8 cellular contexts compared by ENCODE assay signal in genomic region chr5:115544371-115545064, GRCh38. TPM values are rescaled to one million over a fixed set of nuclear protein-coding genes. Genes with fewer than 3 reads are reported as not detected.
DNase-seq lines count a peak whose midpoint lies in the region; ATAC-seq, FAIRE-seq and TF ChIP-seq lines count a peak whose summit lies in the region.

A gene with protein sequence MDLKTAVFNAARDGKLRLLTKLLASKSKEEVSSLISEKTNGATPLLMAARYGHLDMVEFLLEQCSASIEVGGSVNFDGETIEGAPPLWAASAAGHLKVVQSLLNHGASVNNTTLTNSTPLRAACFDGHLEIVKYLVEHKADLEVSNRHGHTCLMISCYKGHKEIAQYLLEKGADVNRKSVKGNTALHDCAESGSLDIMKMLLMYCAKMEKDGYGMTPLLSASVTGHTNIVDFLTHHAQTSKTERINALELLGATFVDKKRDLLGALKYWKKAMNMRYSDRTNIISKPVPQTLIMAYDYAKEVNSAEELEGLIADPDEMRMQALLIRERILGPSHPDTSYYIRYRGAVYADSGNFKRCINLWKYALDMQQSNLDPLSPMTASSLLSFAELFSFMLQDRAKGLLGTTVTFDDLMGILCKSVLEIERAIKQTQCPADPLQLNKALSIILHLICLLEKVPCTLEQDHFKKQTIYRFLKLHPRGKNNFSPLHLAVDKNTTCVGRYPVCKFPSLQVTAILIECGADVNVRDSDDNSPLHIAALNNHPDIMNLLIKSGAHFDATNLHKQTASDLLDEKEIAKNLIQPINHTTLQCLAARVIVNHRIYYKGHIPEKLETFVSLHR (minus strand): TSS chr5:115544775. CDS start chr5:115543493, 1,282 bp downstream.

- FAIRE-seq in GM12892 (lab: Jason Lieb, UNC): peak; percentile 99

- TF ChIP-seq CTCF in progenitor cell of endocrine pancreas (IDR thresholded peaks at IDR 0.05; ENCODE audit: unreplicated experiment): no peak

- peak within 1 kb of the TSS; percentile 92 for H3K4me3 Mint-ChIP-seq in progenitor cell of endocrine pancreas (ENCODE audit: low read depth)

- H3K9me3 Mint-ChIP-seq in progenitor cell of endocrine pancreas (ENCODE audit: low read depth): no peaks in the 10 kb centered on the region

- ATAC-seq in HG02852 (IDR thresholded peaks at IDR 0.05; ENCODE audit: unreplicated experiment) (peak; percentile 96), left cardiac atrium (peak; percentile 98 to 99)

- TF ChIP-seq POLR2A in GM12892 (IDR thresholded peaks at IDR 0.05; ENCODE audit: low read depth, low read length): peak; percentile 97

- H3K27ac Mint-ChIP-seq in progenitor cell of endocrine pancreas: peak within 1 kb of the TSS; percentile 100

- H3K27me3 Mint-ChIP-seq in progenitor cell of endocrine pancreas: no peaks in the 10 kb centered on the region

- intact Hi-C loops in left cardiac atrium (cut with DNase I): loop anchor here in 1 of 2 donors (5.0 kb wide), 1 partner anchor 167 kb away; no protein-coding TSS in a partner anchor

- peak; percentile 80 for DNase-seq in GM12892 (ENCODE audit: insufficient read length)
- DNase-seq in NCI-H146 (lab: John Stamatoyannopoulos, UW): peak; percentile 99
- DNase-seq in T-helper 1 cell: peak; percentile 95 to 96 (median 96)
- DNase-seq in amniotic epithelial cell (ENCODE audit: low read depth): peak; percentile 95
- DNase-seq in left cardiac atrium: peak; percentile 98
- peak; percentile 96 for DNase-seq in progenitor cell of endocrine pancreas (ENCODE audit: low spot score, unreplicated experiment)
- DNase-seq in ureter (ENCODE audit: low spot score): peak; percentile 98

- peaks cover 30% of the 10 kb centered on the region for H3K4me1 Mint-ChIP-seq in progenitor cell of endocrine pancreas (ENCODE audit: low read depth)

- H3K36me3 Mint-ChIP-seq in progenitor cell of endocrine pancreas (ENCODE audit: insufficient read depth): peaks cover 12% of the 10 kb centered on the region

RNA-seq across cellular contexts. Expression of the gene that starts here (rescaled TPM):
- polyA plus RNA-seq in GM12892 (2012; ENCODE audit: missing spikeins): 11.9 TPM
- total RNA-seq in left cardiac atrium (10 to 100 TPM; 23.2 to 31.0 TPM), progenitor cell of endocrine pancreas (18.1 and 18.4 TPM in 2 replicates), ureter (19.1 TPM)

Comparison
In these comparisons a context has a peak if more than half of its experiments do, and no peak if none do; other contexts are left out.
1. Peak in every context shown above with its lines: DNase-seq and ATAC-seq.